In genomic region chr13:58376349-58376748, GRCh38 we compare ENCODE assay signal across 1 cellular context.
TF ChIP-seq lines count a peak whose summit lies in the region.

No MANE protein-coding gene starts in this region.

TF ChIP-seq in GM23338, 12 proteins besides CTCF, POLR2A, EP300 and RAD21 (continued from another document):
- no peak for TF ChIP-seq ZNF462 (CRISPR knock-in tag; IDR thresholded peaks at IDR 0.05)
- no peak for TF ChIP-seq EZH2phosphoT487 (IDR thresholded peaks at IDR 0.05; ENCODE audit: unreplicated experiment)
TF ChIP-seq in GM23338: peak in this region for 0.
